13 cellular contexts compared by ENCODE assay signal in the genomic region with DNA sequence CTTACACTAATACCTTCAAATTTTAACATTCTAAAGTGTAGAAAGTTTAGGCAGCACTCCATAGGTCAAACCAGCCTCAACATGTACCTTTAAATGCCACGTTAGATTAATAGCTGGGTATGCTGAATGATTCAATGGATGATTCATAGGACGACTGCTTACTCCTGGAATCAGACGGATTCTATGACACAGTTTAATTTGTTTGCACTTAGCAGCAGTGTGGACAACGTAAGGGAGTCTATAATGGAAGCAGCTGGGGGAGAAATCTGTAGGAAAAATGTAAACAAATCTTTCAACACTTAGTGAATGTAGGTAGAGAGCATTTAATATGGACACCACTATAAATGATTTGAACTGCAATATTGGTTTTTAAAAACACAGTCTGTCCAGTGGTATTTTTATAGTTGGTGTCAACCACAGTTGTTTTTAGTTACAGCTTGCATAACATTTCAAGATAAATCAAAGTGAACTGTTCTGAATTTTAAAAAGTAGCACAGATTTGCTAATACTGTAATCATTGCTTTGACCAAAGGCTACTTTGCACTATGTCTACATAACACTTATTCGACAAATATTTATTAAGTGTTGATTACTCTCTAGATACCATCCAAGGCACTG.
A peak's percentile ranks its signal among the peaks of the same experiment; 100 is the strongest.
DNase-seq lines count a peak whose midpoint lies in the region; ATAC-seq and TF ChIP-seq lines count a peak whose summit lies in the region.
"Had no signal": no experiment of that assay in that cellular context is flagged by ENCODE, and none has a peak within 500 bp of the region (broad histone marks: within the 10 kb centered on the region; RNA-seq: fewer than 3 reads in every experiment).

No MANE protein-coding gene starts in this region.

- no peaks in the 10 kb centered on the region for H3K9me3 ChIP-seq in PC-9 (ENCODE audit: insufficient read depth, low read depth)
- H3K9me3 ChIP-seq: adrenal gland had no signal

- H3K4me1 ChIP-seq in PC-9 (replicated peaks; ENCODE audit: insufficient read depth): no peaks in the 10 kb centered on the region
- H3K4me1 ChIP-seq: adrenal gland had no signal

- POLR2A ChIA-PET in PC-9 (lab: Charles Lee; ENCODE audit: unreplicated experiment): no interaction called here

- H3K27me3 ChIP-seq in PC-9 (ENCODE audit: insufficient read depth, low read depth): no peaks in the 10 kb centered on the region
- H3K27me3 ChIP-seq: adrenal gland had no signal

- H3K36me3 ChIP-seq in PC-9 (ENCODE audit: low read depth): no peaks in the 10 kb centered on the region
- H3K36me3 ChIP-seq: adrenal gland had no signal

- DNase-seq in SIG-M5 treated with dmso at 0.1 percent for 504 hours (lab: John Stamatoyannopoulos, UW; ENCODE audit: unreplicated experiment) (peak; percentile 2), SIG-M5 (lab: John Stamatoyannopoulos, UW) (no peak), PC-9 (peak in 1 of 2 experiments; percentile 39), fibroblast of gingiva (ENCODE audit: low read depth) (peak; percentile 11), T-helper 2 cell (no peak)
- no peak for DNase-seq in activated effector memory CD4-positive, alpha-beta T cell treated with Interleukin-2 at 50 U/mL for 16 hours
- DNase-seq: activated CD8-positive, alpha-beta memory T cell treated with anti-CD3 and anti-CD28 coated beads, Interleukin-2, amount 10 ng/mL, durations not matched to agents 7 days and 5 days; adrenal gland; endodermal cell; naive thymus-derived CD8-positive, alpha-beta T cell; NK-92 treated with Interleukin-12 subunit alpha and Interleukin-12 subunit beta, amount 100 ng/mL, for 24 hours had no signal

- H3K4me3 ChIP-seq in PC-9: no peak overlapping the region
- H3K4me3 ChIP-seq: adrenal gland had no signal

- no peaks in the 10 kb centered on the region for H3F3A ChIP-seq in PC-9 (ENCODE audit: insufficient read depth, low read depth)

- CTCF ChIA-PET in PC-9 (lab: Charles Lee): no interaction called here

- no peak for ATAC-seq in GM19023 (IDR thresholded peaks at IDR 0.05; ENCODE audit: unreplicated experiment)
- ATAC-seq in HG03457 (IDR thresholded peaks at IDR 0.05; ENCODE audit: unreplicated experiment): no peak
- ATAC-seq: activated CD8-positive, alpha-beta memory T cell treated with anti-CD3 and anti-CD28 coated beads, Interleukin-2, amount 10 ng/mL, durations not matched to agents 7 days and 5 days; naive thymus-derived CD8-positive, alpha-beta T cell had no signal

- H3K79me2 ChIP-seq in PC-9 (ENCODE audit: low read depth): no peaks in the 10 kb centered on the region

- TF ChIP-seq CTCF in PC-9 (conservative IDR thresholded peaks at IDR 0.05): no peak

- intact Hi-C loops in PC-9 (cut with micrococcal nuclease; ENCODE audit: unreplicated experiment): no loop called here

- BruUV-seq in PC-9 (replicated peaks; lab: Mats Ljungman, UMichigan): no TSS peak

- no peak overlapping the region; the same call in 1 of the 2 replicates for H3K4me2 ChIP-seq in PC-9

- H2AFZ ChIP-seq in PC-9: 0 out of 2 replicates have a peak overlapping the region, but pooled peaks have one; percentile 8

- no peaks in the 10 kb centered on the region for H4K20me1 ChIP-seq in PC-9 (ENCODE audit: insufficient read depth)

- H3K27ac ChIP-seq in PC-9: no peak overlapping the region
- H3K27ac ChIP-seq: adrenal gland had no signal

- no peaks in the 10 kb centered on the region for H3K9me2 ChIP-seq in PC-9 (ENCODE audit: insufficient read depth)

Comparison
In these comparisons a context has a peak if more than half of its experiments do, and no peak if none do; other contexts are left out.
1. DNase-seq: peak in SIG-M5 treated with dmso at 0.1 percent for 504 hours (single experiment) and fibroblast of gingiva (single experiment); none in SIG-M5 (single experiment), T-helper 2 cell (0 of 5) and activated effector memory CD4-positive, alpha-beta T cell treated with Interleukin-2 at 50 U/mL for 16 hours (single experiment).